Comparison of ENCODE assay signal across 23 cellular contexts in the genomic region with DNA sequence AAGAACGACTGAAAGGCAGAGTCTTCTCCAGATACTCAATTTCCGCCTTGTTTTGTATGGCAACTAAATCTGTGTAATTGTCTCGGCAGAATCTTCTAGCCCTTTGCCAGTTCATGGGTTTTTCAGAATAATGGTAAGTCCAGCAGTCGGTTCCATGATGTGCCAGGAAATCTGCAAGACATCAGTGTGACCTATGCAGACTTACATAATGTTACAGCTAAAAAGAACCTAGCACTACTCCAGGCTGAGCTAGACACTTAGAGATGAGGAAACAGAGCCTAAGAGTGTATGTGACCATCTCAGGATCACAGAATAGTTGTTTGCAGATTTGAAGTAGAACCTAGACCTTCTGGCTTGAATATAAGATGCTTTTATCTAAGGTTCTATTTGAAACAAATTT. TPM values are rescaled to one million over a fixed set of nuclear protein-coding genes. Genes with fewer than 3 reads are reported as not detected.
A peak's percentile ranks its signal among the peaks of the same experiment; 100 is the strongest.
DNase-seq lines count a peak whose midpoint lies in the region; ATAC-seq and FAIRE-seq lines count a peak whose summit lies in the region.
"Had no signal": no experiment of that assay in that cellular context is flagged by ENCODE, and none has a peak within 500 bp of the region (broad histone marks: within the 10 kb centered on the region; RNA-seq: fewer than 3 reads in every experiment).

No MANE protein-coding gene starts in this region.

- peaks cover 59% of the 10 kb centered on the region for H3K36me3 Mint-ChIP-seq in activated CD4-positive, alpha-beta T cell treated with anti-CD3 and anti-CD28 coated beads for 36 hours (ENCODE audit: low read depth)
- peaks cover 61% of the 10 kb centered on the region for H3K36me3 Mint-ChIP-seq in activated T-helper 17 cell treated with anti-CD3 and anti-CD28 coated beads, Interleukin-2, amount 50 U/mL, for 72 hours (ENCODE audit: low read depth)
- H3K36me3 Mint-ChIP-seq in natural killer cell treated with Interleukin-12 subunit alpha and Interleukin-12 subunit beta and Interleukin-15 and Interleukin-18, amount 100 ng/mL, for 72 hours = peaks cover 14% of the 10 kb centered on the region
- H3K36me3 Mint-ChIP-seq: type B pancreatic cell had no signal

- peak; percentile 95 for FAIRE-seq in GM19239 (lab: Jason Lieb, UNC)
- FAIRE-seq: islet of Langerhans, K562 had no signal

- H3K9me3 Mint-ChIP-seq in activated CD4-positive, alpha-beta T cell treated with anti-CD3 and anti-CD28 coated beads for 36 hours (ENCODE audit: low read depth) = peaks cover 1% of the 10 kb centered on the region
- H3K9me3 Mint-ChIP-seq in activated T-helper 17 cell treated with anti-CD3 and anti-CD28 coated beads, Interleukin-2, amount 50 U/mL, for 72 hours = no peaks in the 10 kb centered on the region
- no peaks in the 10 kb centered on the region for H3K9me3 Mint-ChIP-seq in natural killer cell treated with Interleukin-12 subunit alpha and Interleukin-12 subunit beta and Interleukin-15 and Interleukin-18, amount 100 ng/mL, for 72 hours
- H3K9me3 Mint-ChIP-seq: type B pancreatic cell had no signal

- POLR2A ChIA-PET in activated CD4-positive, alpha-beta T cell treated with anti-CD3 and anti-CD28 coated beads for 36 hours (lab: Charles Lee) = interaction anchor here (0.6 kb wide), 1 partner anchor 15 kb away, joined by 6 read pairs; no protein-coding TSS in a partner anchor

- peaks cover 3% of the 10 kb centered on the region for H3K27me3 Mint-ChIP-seq in activated CD4-positive, alpha-beta T cell treated with anti-CD3 and anti-CD28 coated beads for 36 hours
- no peaks in the 10 kb centered on the region for H3K27me3 Mint-ChIP-seq in activated T-helper 17 cell treated with anti-CD3 and anti-CD28 coated beads, Interleukin-2, amount 50 U/mL, for 72 hours
- H3K27me3 Mint-ChIP-seq in natural killer cell treated with Interleukin-12 subunit alpha and Interleukin-12 subunit beta and Interleukin-15 and Interleukin-18, amount 100 ng/mL, for 72 hours = no peaks in the 10 kb centered on the region

- intact Hi-C loops in activated CD4-positive, alpha-beta T cell treated with anti-CD3 and anti-CD28 coated beads for 36 hours (cut with DNase I, micrococcal nuclease) = loop anchor here (1.0 to 10.0 kb wide), 4 partner anchors 11 to 366 kb away; partner anchors contain the start of genes KIFAP3 (in 1 of the 2) and SLC19A2 (in 1 of the 2)

- ATAC-seq in activated CD4-positive, alpha-beta T cell treated with anti-CD3 and anti-CD28 coated beads for 36 hours = peak; percentile 20
- ATAC-seq in activated T-helper 17 cell treated with anti-CD3 and anti-CD28 coated beads, Interleukin-2, amount 50 U/mL, for 72 hours (replicated peaks) = peak; percentile 46
- ATAC-seq in natural killer cell treated with Interleukin-12 subunit alpha and Interleukin-12 subunit beta and Interleukin-15 and Interleukin-18, amount 100 ng/mL, for 72 hours = peak; percentile 51 to 67
- ATAC-seq: K562 had no signal

- no peak for DNase-seq in activated CD4-positive, alpha-beta T cell treated with anti-CD3 and anti-CD28 coated beads for 36 hours
- no peak for DNase-seq in activated CD4-positive, alpha-beta T cell treated with anti-CD3 and anti-CD28 coated beads for 4 hours
- no peak for DNase-seq in GM19239 (ENCODE audit: insufficient read length, low spot score)
- DNase-seq in natural killer cell treated with Interleukin-12 subunit alpha and Interleukin-12 subunit beta and Interleukin-15 and Interleukin-18, amount 100 ng/mL, for 72 hours (ENCODE audit: low spot score) = no peak
- DNase-seq in MV-4-11 (lab: John Stamatoyannopoulos, UW) = no peak
- no peak for DNase-seq in AML-193 (lab: John Stamatoyannopoulos, UW)
- DNase-seq in middle frontal gyrus (ENCODE audit: extremely low spot score, low spot score) = no peak
- DNase-seq: 8988T; activated CD4-positive, alpha-beta T cell treated with anti-CD3 and anti-CD28 coated beads for 1 hour; C1 segment of cervical spinal cord; dorsolateral prefrontal cortex; esophagus squamous epithelium; mammary epithelial cell; NCI-H1092; NCI-H2171 treated with DMSO at 0.1 percent for 48 hours; nucleus accumbens; stimulated activated CD4-positive, alpha-beta T cell treated with anti-CD3 and anti-CD28 coated beads, Interleukin-4, amount 100 ng/mL, for 1 hour had no signal

- H3K27ac Mint-ChIP-seq in activated CD4-positive, alpha-beta T cell treated with anti-CD3 and anti-CD28 coated beads for 36 hours = peak overlapping the region; percentile 98
- peak overlapping the region; percentile 82 for H3K27ac Mint-ChIP-seq in activated T-helper 17 cell treated with anti-CD3 and anti-CD28 coated beads, Interleukin-2, amount 50 U/mL, for 72 hours
- H3K27ac Mint-ChIP-seq in natural killer cell treated with Interleukin-12 subunit alpha and Interleukin-12 subunit beta and Interleukin-15 and Interleukin-18, amount 100 ng/mL, for 72 hours = peak overlapping the region; percentile 81 to 84
- H3K27ac Mint-ChIP-seq: type B pancreatic cell had no signal

- peak overlapping the region; percentile 83 for H3K4me3 Mint-ChIP-seq in activated CD4-positive, alpha-beta T cell treated with anti-CD3 and anti-CD28 coated beads for 36 hours
- H3K4me3 Mint-ChIP-seq in activated T-helper 17 cell treated with anti-CD3 and anti-CD28 coated beads, Interleukin-2, amount 50 U/mL, for 72 hours = peak overlapping the region; percentile 91
- peak overlapping the region; percentile 80 for H3K4me3 Mint-ChIP-seq in natural killer cell treated with Interleukin-12 subunit alpha and Interleukin-12 subunit beta and Interleukin-15 and Interleukin-18, amount 100 ng/mL, for 72 hours
- H3K4me3 Mint-ChIP-seq: type B pancreatic cell had no signal

- peaks cover 53% of the 10 kb centered on the region for H3K4me1 Mint-ChIP-seq in activated CD4-positive, alpha-beta T cell treated with anti-CD3 and anti-CD28 coated beads for 36 hours
- peaks cover 36% of the 10 kb centered on the region for H3K4me1 Mint-ChIP-seq in activated T-helper 17 cell treated with anti-CD3 and anti-CD28 coated beads, Interleukin-2, amount 50 U/mL, for 72 hours
- peaks cover 45 to 52% of the 10 kb centered on the region in 2 donors for H3K4me1 Mint-ChIP-seq in natural killer cell treated with Interleukin-12 subunit alpha and Interleukin-12 subunit beta and Interleukin-15 and Interleukin-18, amount 100 ng/mL, for 72 hours (ENCODE audit: low read depth in 2 of 2)

- CTCF ChIA-PET in activated CD4-positive, alpha-beta T cell treated with anti-CD3 and anti-CD28 coated beads for 36 hours (lab: Charles Lee) = interaction anchor here (0.7 to 7.1 kb wide), 10 partner anchors 10 to 122 kb away, joined by 3 to 86 read pairs (median 4); partner anchors contain the start of gene F5

RNA-seq across cellular contexts. Expression of gene SELL, which starts 2.8 kb away (rescaled TPM):
- 100 to 1,000 TPM; 206 to 262 TPM for total RNA-seq in activated CD4-positive, alpha-beta T cell treated with anti-CD3 and anti-CD28 coated beads for 36 hours
- 100 to 1,000 TPM; 143 to 221 TPM for total RNA-seq in activated T-helper 17 cell treated with anti-CD3 and anti-CD28 coated beads, Interleukin-2, amount 50 U/mL, for 72 hours
- 10 to 100 TPM; 29.5 to 66.8 TPM for total RNA-seq in natural killer cell treated with Interleukin-12 subunit alpha and Interleukin-12 subunit beta and Interleukin-15 and Interleukin-18, amount 100 ng/mL, for 72 hours

RNA-seq across cellular contexts. Expression of gene SELE, which starts 25.2 kb away (rescaled TPM):
- not detected for total RNA-seq in activated CD4-positive, alpha-beta T cell treated with anti-CD3 and anti-CD28 coated beads for 36 hours
- not detected for total RNA-seq in activated T-helper 17 cell treated with anti-CD3 and anti-CD28 coated beads, Interleukin-2, amount 50 U/mL, for 72 hours
- not detected for total RNA-seq in natural killer cell treated with Interleukin-12 subunit alpha and Interleukin-12 subunit beta and Interleukin-15 and Interleukin-18, amount 100 ng/mL, for 72 hours
- total RNA-seq: K562; mammary epithelial cell; RPMI7951; T-helper 1 cell treated with Interleukin-12 subunit alpha and Interleukin-12 subunit beta and Interleukin-4 antibody, amounts not matched to agents 30 ng/mL and 1 ng/mL, for 36 hours had no signal
